ENCODE assay signal across 11 cellular contexts in the genomic region with DNA sequence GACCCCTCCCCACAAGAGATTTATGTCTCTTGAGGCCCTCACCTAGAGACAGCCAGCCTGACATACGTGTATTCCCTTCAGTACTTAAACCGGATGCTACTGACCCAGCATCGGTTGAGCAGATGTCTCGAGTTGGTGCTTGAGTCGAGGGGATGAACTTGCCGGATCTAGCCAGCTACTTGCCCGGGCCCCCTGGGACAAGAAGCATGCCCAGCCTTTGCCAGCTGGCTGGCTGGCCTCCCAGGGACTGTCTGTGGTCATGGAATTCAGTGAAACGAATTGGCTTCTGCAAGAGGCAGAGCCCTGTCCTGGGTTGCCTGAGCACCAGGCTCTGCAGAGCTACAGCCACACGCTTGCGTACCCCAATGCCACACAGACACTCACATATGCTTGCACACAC. TPM values are rescaled to one million over a fixed set of nuclear protein-coding genes. Genes with fewer than 3 reads are reported as not detected.
DNase-seq lines count a peak whose midpoint lies in the region; FAIRE-seq and TF ChIP-seq lines count a peak whose summit lies in the region.
"Had no signal": no experiment of that assay in that cellular context is flagged by ENCODE, and none has a peak within 500 bp of the region (broad histone marks: within the 10 kb centered on the region; RNA-seq: fewer than 3 reads in every experiment).

No MANE protein-coding gene starts in this region.

- TF ChIP-seq POLR2A in GM12892 (IDR thresholded peaks at IDR 0.05; ENCODE audit: low read depth, low read length): no peak
- TF ChIP-seq POLR2A in H54 (IDR thresholded peaks at IDR 0.05; ENCODE audit: low read depth, low read length): no peak

- peak overlapping the region; percentile 43 for H3K27ac ChIP-seq in layer of hippocampus (ENCODE audit: low read depth, low read length)
- H3K27ac ChIP-seq: upper lobe of right lung had no signal

- TF ChIP-seq CTCF in GM10266 (IDR thresholded peaks at IDR 0.05; ENCODE audit: control insufficient read depth, insufficient read depth, low read depth, missing control alignments): no peak

- DNase-seq in AG08395 (ENCODE audit: low spot score) (peak; percentile 57), MG63 (peak; percentile 24), amygdala (lab: John Stamatoyannopoulos, UW) (peak in 37 of 56 donors; percentile 15 to 74 (median 45)), GM12892 (ENCODE audit: insufficient read length) (no peak), H54 (ENCODE audit: insufficient read length, low spot score) (no peak), GM10266 (ENCODE audit: extremely low spot score) (no peak), NCI-H2196 treated with DMSO at 0.1 percent for 48 hours (lab: John Stamatoyannopoulos, UW; ENCODE audit: unreplicated experiment) (no peak)
- DNase-seq: kidney glomerular epithelial cell, NCI-H2029 treated with DMSO at 0.1 percent for 48 hours, upper lobe of right lung had no signal

- no peak for FAIRE-seq in GM12892 (lab: Jason Lieb, UNC)
- FAIRE-seq in H54 (lab: Jason Lieb, UNC): no peak

- no peaks in the 10 kb centered on the region for H3K36me3 ChIP-seq in MG63

- H3K9me3 ChIP-seq in MG63: no peaks in the 10 kb centered on the region
- H3K9me3 ChIP-seq: upper lobe of right lung had no signal

- H3K27me3 ChIP-seq in MG63 (no peaks in the 10 kb centered on the region), layer of hippocampus (ENCODE audit: control insufficient read depth, insufficient read depth, low read length) (no peaks in the 10 kb centered on the region)
- H3K27me3 ChIP-seq: upper lobe of right lung had no signal

- H3K4me3 ChIP-seq in MG63: no peak overlapping the region
- H3K4me3 ChIP-seq: upper lobe of right lung had no signal

RNA-seq across cellular contexts. Expression of a gene that starts 35.9 kb away (rescaled TPM):
- total RNA-seq in MG63 (2014; rRNA removed; shearing (Covaris generic); ENCODE audit: low replicate concordance): 6.0 and 9.2 TPM in 2 replicates
- polyA plus RNA-seq in GM12892 (2012; ENCODE audit: missing spikeins): 16.1 TPM

Comparison
In these comparisons a context has a peak if more than half of its experiments do, and no peak if none do; other contexts are left out.
1. DNase-seq: peak in AG08395 (single experiment), MG63 (single experiment) and amygdala (37 of 56); none in GM12892 (single experiment), H54 (single experiment), GM10266 (single experiment) and NCI-H2196 treated with DMSO at 0.1 percent for 48 hours (single experiment).